39 cellular contexts compared by ENCODE assay signal in genomic region chr16:31050280-31051030, GRCh38. TPM values are rescaled to one million over a fixed set of nuclear protein-coding genes. Genes with fewer than 3 reads are reported as not detected.
DNase-seq lines count a peak whose midpoint lies in the region; ATAC-seq, FAIRE-seq and TF ChIP-seq lines count a peak whose summit lies in the region.
"Had no signal": no experiment of that assay in that cellular context is flagged by ENCODE, and none has a peak within 500 bp of the region (broad histone marks: within the 10 kb centered on the region; RNA-seq: fewer than 3 reads in every experiment).

No MANE protein-coding gene starts in this region.

- WGBS in H1 (ENCODE audit: extremely low coverage in 1 of 2, insufficient coverage in 1 of 2, insufficient read length in 1 of 2, insufficient replicate concordance in 2 of 2, low coverage in 1 of 2, low lambda C conversion rate in 2 of 2, missing lambda C conversion rate in 1 of 2), 2 experiments: 79% methylated on average over 10 of the region's 10 CpGs; no CpG with 5 or more reads in 1 of the 2 experiments

- H2AK5ac ChIP-seq in H1 (ENCODE audit: low read depth, low read length): no peak overlapping the region

- H3K4me3 Mint-ChIP-seq in nephron progenitor cell (no peak overlapping the region), neural progenitor cell (no peak overlapping the region)
- H3K4me3 Mint-ChIP-seq: activated CD4-positive, alpha-beta memory T cell treated with anti-CD3 and anti-CD28 coated beads, Interleukin-2, amount 10 ng/mL, durations not matched to agents 7 days and 5 days; activated naive CD4-positive, alpha-beta T cell treated with anti-CD3 and anti-CD28 coated beads, Interleukin-2, amount 10 ng/mL, durations not matched to agents 7 days and 5 days; brain; CD14-positive monocyte; dendritic cell treated with granulocyte-macrophage colony-stimulating factor and Interleukin-4, amounts not matched to agents 40 ng/mL and 50 ng/mL, for 4 days; naive thymus-derived CD4-positive, alpha-beta T cell; stimulated activated memory B cell treated with anti-CD40 and anti-IgM and Interleukin-4, amounts not matched to agents 10 μg/mL and 1 μg/mL and 100 μg/mL, for 72 hours; T-helper 2 cell treated with Interferon-gamma antibody and Interleukin-4, amounts not matched to agents 5 μg/mL and 100 μg/mL, for 36 hours; type B pancreatic cell had no signal

- H3K9ac ChIP-seq in H1 (replicated peaks in 1 of 4; ENCODE audit: extremely low read depth in 1 of 4, low read depth in 3 of 4, low read length in 3 of 4): no peak overlapping the region
- H3K9ac ChIP-seq in neural progenitor cell: no peak overlapping the region

- H3K4me2 ChIP-seq in H1 (ENCODE audit: insufficient read depth in 1 of 2, low read depth in 2 of 2, low read length in 2 of 2) (no peak overlapping the region; a peak in 1 of 4 replicates), neural progenitor cell (no peak overlapping the region)

- TF ChIP-seq POLR2A in H1 (IDR thresholded peaks at IDR 0.05; ENCODE audit: control extremely low read depth in 1 of 2, low read depth in 2 of 2, low read length in 2 of 2): no peak

- H3K56ac ChIP-seq in H1 (replicated peaks; ENCODE audit: insufficient read length, low read depth, low read length): no peak overlapping the region

- H4K8ac ChIP-seq in H1 (ENCODE audit: extremely low read depth, insufficient read depth, low read length): no peak overlapping the region

- no peak overlapping the region for H3K18ac ChIP-seq in H1 (ENCODE audit: extremely low read depth, low read length)

- no peak overlapping the region for H2BK120ac ChIP-seq in H1 (replicated peaks; ENCODE audit: low read depth, low read length)

- H3K79me2 ChIP-seq in H1 (ENCODE audit: control insufficient read depth in 1 of 2, insufficient read depth in 2 of 2, low read length in 2 of 2) (no peaks in the 10 kb centered on the region), neural progenitor cell (ENCODE audit: low read depth) (no peaks in the 10 kb centered on the region)

- H3F3A ChIP-seq in neural progenitor cell (ENCODE audit: low read depth): peaks cover 3% of the 10 kb centered on the region

- H3K4me1 ChIP-seq in H1 (replicated peaks in 1 of 4; ENCODE audit: control insufficient read depth in 3 of 4, insufficient read depth in 4 of 4, low read length in 3 of 4): peaks cover 0 to 4% (median 0%) of the 10 kb centered on the region in 4 experiments; a peak in 2 of 7 replicates
- no peaks in the 10 kb centered on the region for H3K4me1 ChIP-seq in neural progenitor cell

- DNase-seq in DMS53 (lab: John Stamatoyannopoulos, UW): peak; percentile 12
- DNase-seq in DMS53 treated with DMSO at 0.1 percent for 48 hours (lab: John Stamatoyannopoulos, UW; ENCODE audit: unreplicated experiment): no peak
- peak; percentile 49 for DNase-seq in MV-4-11 (lab: John Stamatoyannopoulos, UW)
- DNase-seq in H1 (ENCODE audit: low read depth in 1 of 2, low spot score in 2 of 2): no peak
- DNase-seq in nephron progenitor cell: no peak
- DNase-seq in neural progenitor cell (ENCODE audit: low spot score): no peak
- DNase-seq: 8988T; activated CD4-positive, alpha-beta memory T cell treated with anti-CD3 and anti-CD28 coated beads, Interleukin-2, amount 10 ng/mL, durations not matched to agents 7 days and 5 days; activated CD4-positive, alpha-beta T cell treated with anti-CD3 and anti-CD28 coated beads for 1 hour; activated CD8-positive, alpha-beta memory T cell treated with anti-CD3 and anti-CD28 coated beads, Interleukin-2, amount 50 U/mL, for 4 hours; activated naive CD4-positive, alpha-beta T cell treated with anti-CD3 and anti-CD28 coated beads, Interleukin-2, amount 10 ng/mL, durations not matched to agents 7 days and 5 days; adrenal gland; Calu3; erythroblast; foreskin melanocyte; GOT3; heart left ventricle; KBM-7; kidney glomerular epithelial cell; midbrain; MM.1S; naive thymus-derived CD4-positive, alpha-beta T cell; NCI-H1417; NCI-H2081; NCI-H510A; ovary; SHP77; substantia nigra had no signal

- POLR2A ChIA-PET in H1 (lab: Charles Lee; ENCODE audit: partially characterized antibody): interaction anchor here (0.6 to 1.6 kb wide), 12 partner anchors 9 to 130 kb away, joined by 3 to 7 read pairs (median 3); partner anchors contain the start of genes FUS, VKORC1, ZNF646 and ZNF668

- H3K36me3 ChIP-seq in H1 (ENCODE audit: control insufficient read depth in 2 of 4, insufficient read depth in 4 of 4, low read length in 3 of 4): no peaks in the 10 kb centered on the region
- H3K36me3 ChIP-seq in neural progenitor cell: no peaks in the 10 kb centered on the region
- H3K36me3 ChIP-seq: adrenal gland, heart left ventricle, ovary had no signal

- H3K27me3 Mint-ChIP-seq in nephron progenitor cell (ENCODE audit: low read depth, poor library complexity): peaks cover 26% of the 10 kb centered on the region
- H3K27me3 Mint-ChIP-seq in neural progenitor cell (ENCODE audit: insufficient read depth, low read depth): peaks cover 3% of the 10 kb centered on the region
- H3K27me3 Mint-ChIP-seq: dendritic cell treated with granulocyte-macrophage colony-stimulating factor and Interleukin-4, amounts not matched to agents 40 ng/mL and 50 ng/mL, for 4 days; naive thymus-derived CD4-positive, alpha-beta T cell; stimulated activated memory B cell treated with anti-CD40 and anti-IgM and Interleukin-4, amounts not matched to agents 10 μg/mL and 1 μg/mL and 100 μg/mL, for 72 hours; type B pancreatic cell had no signal

- H2BK5ac ChIP-seq in H1 (ENCODE audit: low read depth, low read length): no peak overlapping the region

- TF ChIP-seq CTCF in H1 (IDR thresholded peaks at IDR 0.05; ENCODE audit: control extremely low read depth in 1 of 3, insufficient read depth in 1 of 3, low read depth in 1 of 3, low read length in 3 of 3) (no peak), nephron progenitor cell (IDR thresholded peaks at IDR 0.05) (no peak), neural progenitor cell (IDR thresholded peaks at IDR 0.05) (no peak)

- no peak for TF ChIP-seq EP300 in H1 (IDR thresholded peaks at IDR 0.05; ENCODE audit: borderline replicate concordance in 1 of 2, low read depth in 2 of 2, low read length in 2 of 2)

- no peak overlapping the region for H3K4me3 ChIP-seq in H1 (ENCODE audit: extremely low read depth in 1 of 4, insufficient read depth in 2 of 4, low read depth in 3 of 4, low read length in 4 of 4)
- no peak overlapping the region for H3K4me3 ChIP-seq in neural progenitor cell
- H3K4me3 ChIP-seq: adrenal gland, heart left ventricle, ovary had no signal

- H3K14ac ChIP-seq in H1 (ENCODE audit: insufficient read length): no peak overlapping the region

- no peak overlapping the region for H3K23ac ChIP-seq in H1 (ENCODE audit: insufficient read length)

- no peak overlapping the region for H4K91ac ChIP-seq in H1 (replicated peaks; ENCODE audit: insufficient read length, low read length)

- no peak overlapping the region for H3K4ac ChIP-seq in H1 (replicated peaks; ENCODE audit: insufficient read length, low read depth, low read length)

- peak; percentile 63 for FAIRE-seq in H1 (lab: Jason Lieb, UNC)
- FAIRE-seq: GM18507, GM19239 had no signal

- no peak overlapping the region for H2BK15ac ChIP-seq in H1 (ENCODE audit: low read length)

- TF ChIP-seq RAD21 in H1 (IDR thresholded peaks at IDR 0.05 in 1 of 2, conservative IDR thresholded peaks at IDR 0.05 in 1 of 2; ENCODE audit: low read depth in 2 of 2, low read length in 2 of 2): no peak

- no peak for ATAC-seq in HG02610 (IDR thresholded peaks at IDR 0.05; ENCODE audit: unreplicated experiment)
- no peak for ATAC-seq in HG03378 (IDR thresholded peaks at IDR 0.05; ENCODE audit: unreplicated experiment)
- ATAC-seq: heart left ventricle; naive thymus-derived CD4-positive, alpha-beta T cell; stimulated activated memory B cell treated with anti-CD40 and anti-IgM and Interleukin-4, amounts not matched to agents 10 μg/mL and 1 μg/mL and 100 μg/mL, for 72 hours had no signal

- H3K36me3 Mint-ChIP-seq in nephron progenitor cell (ENCODE audit: low read depth) (no peaks in the 10 kb centered on the region), neural progenitor cell (peaks cover 2% of the 10 kb centered on the region)
- H3K36me3 Mint-ChIP-seq: activated naive CD4-positive, alpha-beta T cell treated with anti-CD3 and anti-CD28 coated beads, Interleukin-2, amount 10 ng/mL, durations not matched to agents 7 days and 5 days; type B pancreatic cell had no signal

- H2AFZ ChIP-seq in H1 (ENCODE audit: low read length) (no peak overlapping the region), neural progenitor cell (replicated peaks) (no peak overlapping the region)

- H4K5ac ChIP-seq in H1 (ENCODE audit: insufficient read length, low read depth, low read length): no peak overlapping the region

- no peaks in the 10 kb centered on the region for H3K27me3 ChIP-seq in H1 (replicated peaks in 1 of 4; ENCODE audit: control insufficient read depth in 3 of 4, extremely low read depth in 1 of 4, insufficient read depth in 3 of 4, low read length in 3 of 4)
- no peaks in the 10 kb centered on the region for H3K27me3 ChIP-seq in neural progenitor cell
- H3K27me3 ChIP-seq: adrenal gland, heart left ventricle, ovary had no signal

- no peaks in the 10 kb centered on the region for H3K79me1 ChIP-seq in H1 (ENCODE audit: low read depth, low read length)

- H3K23me2 ChIP-seq in H1 (ENCODE audit: low read depth, low read length): no peaks in the 10 kb centered on the region; the same call in 1 of the 2 replicates

- CTCF ChIA-PET in H1 (lab: Charles Lee; ENCODE audit: partially characterized antibody): interaction anchor here (0.6 to 2.1 kb wide), 8 partner anchors 8 to 132 kb away, joined by 3 to 16 read pairs (median 4); no protein-coding TSS in a partner anchor

- H3K27ac ChIP-seq in H1 (ENCODE audit: low read depth, low read length) (no peak overlapping the region), neural progenitor cell (no peak overlapping the region)
- H3K27ac ChIP-seq: adrenal gland, heart left ventricle, ovary had no signal

- H2BK12ac ChIP-seq in H1 (ENCODE audit: low read depth, low read length): no peak overlapping the region

- H3K9me3 ChIP-seq in H1 (ENCODE audit: insufficient read depth in 2 of 2, low read depth in 1 of 2, low read length in 1 of 2): no peaks in the 10 kb centered on the region
- H3K9me3 ChIP-seq in neural progenitor cell (ENCODE audit: low read depth): no peaks in the 10 kb centered on the region
- H3K9me3 ChIP-seq: adrenal gland, heart left ventricle, ovary had no signal

- H3K4me1 Mint-ChIP-seq in nephron progenitor cell (peaks cover 6% of the 10 kb centered on the region), neural progenitor cell (peaks cover 5% of the 10 kb centered on the region)
- H3K4me1 Mint-ChIP-seq: stimulated activated memory B cell treated with anti-CD40 and anti-IgM and Interleukin-4, amounts not matched to agents 10 μg/mL and 1 μg/mL and 100 μg/mL, for 72 hours had no signal

- no peak overlapping the region for H2BK20ac ChIP-seq in H1 (ENCODE audit: low read length)

- H3K27ac Mint-ChIP-seq in nephron progenitor cell (peak overlapping the region; percentile 90), neural progenitor cell (no peak overlapping the region)
- H3K27ac Mint-ChIP-seq: activated CD4-positive, alpha-beta memory T cell treated with anti-CD3 and anti-CD28 coated beads, Interleukin-2, amount 10 ng/mL, durations not matched to agents 7 days and 5 days; activated naive CD4-positive, alpha-beta T cell treated with anti-CD3 and anti-CD28 coated beads, Interleukin-2, amount 10 ng/mL, durations not matched to agents 7 days and 5 days; dendritic cell treated with granulocyte-macrophage colony-stimulating factor and Interleukin-4, amounts not matched to agents 40 ng/mL and 50 ng/mL, for 4 days; stimulated activated memory B cell treated with anti-CD40 and anti-IgM and Interleukin-4, amounts not matched to agents 10 μg/mL and 1 μg/mL and 100 μg/mL, for 72 hours; T-helper 2 cell treated with Interferon-gamma antibody and Interleukin-4, amounts not matched to agents 5 μg/mL and 100 μg/mL, for 36 hours; type B pancreatic cell had no signal

- H3K9me3 Mint-ChIP-seq in nephron progenitor cell (peaks cover 6% of the 10 kb centered on the region), neural progenitor cell (no peaks in the 10 kb centered on the region)
- H3K9me3 Mint-ChIP-seq: activated CD4-positive, alpha-beta memory T cell treated with anti-CD3 and anti-CD28 coated beads, Interleukin-2, amount 10 ng/mL, durations not matched to agents 7 days and 5 days; activated naive CD4-positive, alpha-beta T cell treated with anti-CD3 and anti-CD28 coated beads, Interleukin-2, amount 10 ng/mL, durations not matched to agents 7 days and 5 days; dendritic cell treated with granulocyte-macrophage colony-stimulating factor and Interleukin-4, amounts not matched to agents 40 ng/mL and 50 ng/mL, for 4 days; naive thymus-derived CD4-positive, alpha-beta T cell; stimulated activated memory B cell treated with anti-CD40 and anti-IgM and Interleukin-4, amounts not matched to agents 10 μg/mL and 1 μg/mL and 100 μg/mL, for 72 hours; T-helper 2 cell treated with Interferon-gamma antibody and Interleukin-4, amounts not matched to agents 5 μg/mL and 100 μg/mL, for 36 hours; type B pancreatic cell had no signal

- H4K20me1 ChIP-seq in H1 (replicated peaks in 1 of 2; ENCODE audit: control insufficient read depth in 1 of 2, insufficient read depth in 2 of 2, low read length in 2 of 2) (no peaks in the 10 kb centered on the region), neural progenitor cell (ENCODE audit: low read depth) (no peaks in the 10 kb centered on the region)

RNA-seq across cellular contexts. Expression of gene STX4, which starts 17.1 kb away (rescaled TPM):
- total RNA-seq in H1 (2021; fragmentation: NEBNext Ultra II Directional; extraction: Animal tissue kit (Norgen Biotek cat#: 25700)): 32.3 and 39.2 TPM in 2 replicates
- polyA plus RNA-seq in H1 (2011; rRNA removed): 25.8 and 32.1 TPM in 2 replicates
- 32.7 TPM for polyA plus RNA-seq in H1 (2011; cell fraction: cytosol; rRNA removed)
- polyA plus RNA-seq in H1 (2011; cell fraction: nucleus; rRNA removed): 52.9 TPM
- 44.8 to 51.5 TPM (median 47.5 TPM) in 4 replicates for polyA plus RNA-seq in H1 (2012, experiment 1 of 2)
- 16.4 TPM for polyA plus RNA-seq in H1 (2012, experiment 2 of 2)
- 39.8 TPM for polyA plus RNA-seq in H1 (2013, experiment 1 of 2)
- 42.0 TPM for polyA plus RNA-seq in H1 (2013, experiment 2 of 2)
- polyA minus RNA-seq in H1 (2011; rRNA and poly(A)+ RNA removed): 14.5 and 27.1 TPM in 2 replicates
- 16.4 TPM for polyA minus RNA-seq in H1 (2011; cell fraction: cytosol; rRNA and poly(A)+ RNA removed)
- 12.5 TPM for polyA minus RNA-seq in H1 (2011; cell fraction: nucleus; rRNA and poly(A)+ RNA removed)
- total RNA-seq in neural progenitor cell (ENCODE audit: low replicate concordance): 6.6 and 13.3 TPM in 2 replicates

RNA-seq across cellular contexts. Expression of gene ZNF668, which starts 23.6 kb away (rescaled TPM):
- total RNA-seq in H1 (2021; fragmentation: NEBNext Ultra II Directional; extraction: Animal tissue kit (Norgen Biotek cat#: 25700)): 13.6 and 14.0 TPM in 2 replicates
- polyA plus RNA-seq in H1 (2011; rRNA removed): 14.3 and 18.8 TPM in 2 replicates
- polyA plus RNA-seq in H1 (2011; cell fraction: cytosol; rRNA removed): 11.6 TPM
- polyA plus RNA-seq in H1 (2011; cell fraction: nucleus; rRNA removed): 14.0 TPM
- 6.8 to 13.5 TPM (median 11.7 TPM) in 4 replicates for polyA plus RNA-seq in H1 (2012, experiment 1 of 2)
- polyA plus RNA-seq in H1 (2012, experiment 2 of 2): 17.3 TPM
- polyA plus RNA-seq in H1 (2013, experiment 1 of 2): 8.4 TPM
- polyA plus RNA-seq in H1 (2013, experiment 2 of 2): 6.9 TPM
- 7.3 and 12.4 TPM in 2 replicates for polyA minus RNA-seq in H1 (2011; rRNA and poly(A)+ RNA removed)
- 14.5 TPM for polyA minus RNA-seq in H1 (2011; cell fraction: cytosol; rRNA and poly(A)+ RNA removed)
- polyA minus RNA-seq in H1 (2011; cell fraction: nucleus; rRNA and poly(A)+ RNA removed): 10.3 TPM
- total RNA-seq in neural progenitor cell (ENCODE audit: low replicate concordance): 3.7 and 14.7 TPM in 2 replicates

RNA-seq across cellular contexts. Expression of gene ZNF646, which starts 23.8 kb away (rescaled TPM):
- total RNA-seq in H1 (2021; fragmentation: NEBNext Ultra II Directional; extraction: Animal tissue kit (Norgen Biotek cat#: 25700)): 25.0 TPM in 2 replicates
- polyA plus RNA-seq in H1 (2011; rRNA removed): 6.5 and 9.9 TPM in 2 replicates
- polyA plus RNA-seq in H1 (2011; cell fraction: cytosol; rRNA removed): 6.3 TPM
- 26.8 TPM for polyA plus RNA-seq in H1 (2011; cell fraction: nucleus; rRNA removed)
- polyA plus RNA-seq in H1 (2012, experiment 1 of 2): 8.0 to 14.6 TPM (median 12.7 TPM) in 4 replicates
- polyA plus RNA-seq in H1 (2012, experiment 2 of 2): 11.5 TPM
- 10.1 TPM for polyA plus RNA-seq in H1 (2013, experiment 1 of 2)
- 9.2 TPM for polyA plus RNA-seq in H1 (2013, experiment 2 of 2)
- 14.7 and 19.5 TPM in 2 replicates for polyA minus RNA-seq in H1 (2011; rRNA and poly(A)+ RNA removed)
- 11.2 TPM for polyA minus RNA-seq in H1 (2011; cell fraction: cytosol; rRNA and poly(A)+ RNA removed)
- 42.5 TPM for polyA minus RNA-seq in H1 (2011; cell fraction: nucleus; rRNA and poly(A)+ RNA removed)
- total RNA-seq in neural progenitor cell (ENCODE audit: low replicate concordance): 7.5 and 31.2 TPM in 2 replicates

RNA-seq across cellular contexts. Expression of gene PRSS53, which starts 38.3 kb away (rescaled TPM):
- total RNA-seq in H1 (2021; fragmentation: NEBNext Ultra II Directional; extraction: Animal tissue kit (Norgen Biotek cat#: 25700)): 1.7 and 2.5 TPM in 2 replicates
- polyA plus RNA-seq in H1 (2011; rRNA removed): 2.6 and 3.6 TPM in 2 replicates
- 2.3 TPM for polyA plus RNA-seq in H1 (2011; cell fraction: cytosol; rRNA removed)
- polyA plus RNA-seq in H1 (2011; cell fraction: nucleus; rRNA removed): 21.6 TPM
- polyA plus RNA-seq in H1 (2012, experiment 1 of 2): 1.7 to 2.4 TPM (median 2.1 TPM) in 4 replicates
- polyA plus RNA-seq in H1 (2012, experiment 2 of 2): 1.7 TPM
- polyA plus RNA-seq in H1 (2013, experiment 1 of 2): 1.9 TPM
- polyA plus RNA-seq in H1 (2013, experiment 2 of 2): 1.6 TPM
- 1.0 and 1.2 TPM in 2 replicates for polyA minus RNA-seq in H1 (2011; rRNA and poly(A)+ RNA removed)
- 0.59 TPM for polyA minus RNA-seq in H1 (2011; cell fraction: cytosol; rRNA and poly(A)+ RNA removed)
- polyA minus RNA-seq in H1 (2011; cell fraction: nucleus; rRNA and poly(A)+ RNA removed): 6.7 TPM
- 2.3 and 7.7 TPM in 2 replicates for total RNA-seq in neural progenitor cell (ENCODE audit: low replicate concordance)

RNA-seq across cellular contexts. Expression of gene STX1B, which starts 40.0 kb away (rescaled TPM):
- 18.0 and 20.2 TPM in 2 replicates for total RNA-seq in H1 (2021; fragmentation: NEBNext Ultra II Directional; extraction: Animal tissue kit (Norgen Biotek cat#: 25700))
- 8.9 and 14.6 TPM in 2 replicates for polyA plus RNA-seq in H1 (2011; rRNA removed)
- polyA plus RNA-seq in H1 (2011; cell fraction: cytosol; rRNA removed): 11.0 TPM
- polyA plus RNA-seq in H1 (2011; cell fraction: nucleus; rRNA removed): 35.1 TPM
- polyA plus RNA-seq in H1 (2012, experiment 1 of 2): 10.7 to 16.1 TPM (median 14.3 TPM) in 4 replicates
- 5.6 TPM for polyA plus RNA-seq in H1 (2012, experiment 2 of 2)
- 10.6 TPM for polyA plus RNA-seq in H1 (2013, experiment 1 of 2)
- 11.2 TPM for polyA plus RNA-seq in H1 (2013, experiment 2 of 2)
- 10.7 and 12.1 TPM in 2 replicates for polyA minus RNA-seq in H1 (2011; rRNA and poly(A)+ RNA removed)
- polyA minus RNA-seq in H1 (2011; cell fraction: cytosol; rRNA and poly(A)+ RNA removed): 9.2 TPM
- polyA minus RNA-seq in H1 (2011; cell fraction: nucleus; rRNA and poly(A)+ RNA removed): 11.6 TPM
- total RNA-seq in neural progenitor cell (ENCODE audit: low replicate concordance): 6.6 and 7.3 TPM in 2 replicates
- total RNA-seq: skeletal muscle tissue had no signal
- polyA plus RNA-seq: CD14-positive monocyte had no signal

Comparison
In these comparisons a context has a peak if more than half of its experiments do, and no peak if none do; other contexts are left out.
1. DNase-seq: peak in DMS53 (single experiment) and MV-4-11 (single experiment); none in DMS53 treated with DMSO at 0.1 percent for 48 hours (single experiment), H1 (0 of 2), nephron progenitor cell (single experiment) and neural progenitor cell (single experiment).